ENCODE assay signal across 1 cellular context in genomic region chr12:11877102-11877826, GRCh38.
TF ChIP-seq lines count a peak whose summit lies in the region.

No MANE protein-coding gene starts in this region.

TF ChIP-seq in SK-N-SH treated with all-trans-retinoic acid at 6 μM for 48 hours, 23 proteins besides CTCF, POLR2A, EP300 and RAD21 (continued from another document):
- no peak for TF ChIP-seq CSRNP3 (CRISPR knock-in tag; IDR thresholded peaks at IDR 0.05)
- TF ChIP-seq ZNF70 (CRISPR knock-in tag; IDR thresholded peaks at IDR 0.05) = no peak
- TF ChIP-seq ZC3H10 (CRISPR knock-in tag; IDR thresholded peaks at IDR 0.05) = no peak
- TF ChIP-seq RARB (CRISPR knock-in tag; IDR thresholded peaks at IDR 0.05) = no peak
